In genomic region chr11:107018274-107018901, GRCh38 we compare ENCODE assay signal across 8 cellular contexts. TPM values are rescaled to one million over a fixed set of nuclear protein-coding genes. Genes with fewer than 3 reads are reported as not detected.
DNase-seq lines count a peak whose midpoint lies in the region; ATAC-seq and TF ChIP-seq lines count a peak whose summit lies in the region.

Gene GUCY1A2 (minus strand): TSS chr11:107018476. CDS start chr11:107018055, 421 bp downstream.

- no peak for TF ChIP-seq CTCF in dorsolateral prefrontal cortex (IDR thresholded peaks at IDR 0.05 in 54 of 56, conservative IDR thresholded peaks at IDR 0.05 in 2 of 56; ENCODE audit: low read depth in 1 of 56, partially characterized antibody in 56 of 56)

- H3K36me3 ChIP-seq in mesendoderm (ENCODE audit: control insufficient read depth, insufficient read depth, low read length): no peaks in the 10 kb centered on the region

- H3K27me3 ChIP-seq in dorsolateral prefrontal cortex: peaks cover 0 to 4% (median 0%) of the 10 kb centered on the region in 45 donors
- peaks cover 3% of the 10 kb centered on the region for H3K27me3 ChIP-seq in mesendoderm (ENCODE audit: insufficient read depth, low read length, poor library complexity)

- H3K4me1 ChIP-seq in mesendoderm (ENCODE audit: control insufficient read depth, low read depth, low read length): peaks cover 3% of the 10 kb centered on the region

- H3K56ac ChIP-seq in mesendoderm (ENCODE audit: low read length): peak within 1 kb of the TSS; percentile 76

- peak; percentile 58 to 65 for DNase-seq in NCI-H524 (lab: John Stamatoyannopoulos, UW)
- no peak for DNase-seq in NCI-H524 treated with DMSO at 0.1 percent for 48 hours (lab: John Stamatoyannopoulos, UW)
- peak; percentile 41 for DNase-seq in NCI-H2227 treated with DMSO at 0.1 percent for 48 hours (lab: John Stamatoyannopoulos, UW)
- peak in 9 of 10 donors; percentile 23 to 69 (median 54) for DNase-seq in dorsolateral prefrontal cortex
- peak; percentile 62 for DNase-seq in mesendoderm
- peak; percentile 42 for DNase-seq in ureter (ENCODE audit: low spot score)
- DNase-seq in RKO (ENCODE audit: low spot score): no peak

- H4K8ac ChIP-seq in mesendoderm (ENCODE audit: low read depth, low read length): peak within 1 kb of the TSS; percentile 28

- peak within 1 kb of the TSS; percentile 63 for H3K4me2 ChIP-seq in mesendoderm (ENCODE audit: low read length)

- WGBS in mesendoderm (ENCODE audit: extremely low coverage, insufficient coverage, low lambda C conversion rate): no CpG with 5 or more reads among the region's 60 CpGs

- H2BK120ac ChIP-seq in mesendoderm (ENCODE audit: low read depth, low read length): no peak within 1 kb of the TSS

- H3K27ac ChIP-seq in dorsolateral prefrontal cortex (peak within 1 kb of the TSS in 58 of 59 donors; percentile 18 to 91 (median 80)), mesendoderm (ENCODE audit: low read depth, low read length) (no peak within 1 kb of the TSS)

- no peaks in the 10 kb centered on the region for H3K79me2 ChIP-seq in mesendoderm (ENCODE audit: control insufficient read depth, insufficient read depth, low read length)

- H3K4me3 ChIP-seq in dorsolateral prefrontal cortex (peak within 1 kb of the TSS; percentile 51 to 81 (median 66)), mesendoderm (ENCODE audit: low read length) (no peak within 1 kb of the TSS)

- H3K18ac ChIP-seq in mesendoderm (ENCODE audit: low read length): no peak within 1 kb of the TSS

- no peak within 1 kb of the TSS for H3K23ac ChIP-seq in mesendoderm (ENCODE audit: low read length)

- intact Hi-C loops in dorsolateral prefrontal cortex (cut with DNase I): loop anchor here (5.0 kb wide), 2 partner anchors 296 to 941 kb away; partner anchors contain the start of genes AASDHPPT (in 1 of the 2) and KBTBD3 (in 1 of the 2)

- H2BK15ac ChIP-seq in mesendoderm (replicated peaks; ENCODE audit: low read depth): no peak within 1 kb of the TSS

- H2AK5ac ChIP-seq in mesendoderm (ENCODE audit: low read length): no peak within 1 kb of the TSS

- no peaks in the 10 kb centered on the region for H3K79me1 ChIP-seq in mesendoderm (ENCODE audit: low read length)

- no peak within 1 kb of the TSS for H3K4ac ChIP-seq in mesendoderm (ENCODE audit: low read depth, low read length)

- H2BK5ac ChIP-seq in mesendoderm (ENCODE audit: low read length): no peak within 1 kb of the TSS

- peak; percentile 13 for ATAC-seq in HG02610 (IDR thresholded peaks at IDR 0.05; ENCODE audit: unreplicated experiment)

- H4K5ac ChIP-seq in mesendoderm (ENCODE audit: low read length): no peak within 1 kb of the TSS

- H3K9ac ChIP-seq in mesendoderm (ENCODE audit: low read length): peak within 1 kb of the TSS; percentile 67

RNA-seq across cellular contexts. Expression of gene GUCY1A2, which starts in this region (rescaled TPM):
- 10 to 100 TPM; 20.3 to 89.9 (median 64.0) TPM for total RNA-seq in dorsolateral prefrontal cortex
- 0.48 TPM for polyA plus RNA-seq in mesendoderm (2013, experiment 1 of 2)
- polyA plus RNA-seq in mesendoderm (2013, experiment 2 of 2): 0.38 TPM
- total RNA-seq in ureter: 23.8 TPM

Comparison
In these comparisons a context has a peak if more than half of its experiments do, and no peak if none do; other contexts are left out.
1. DNase-seq: peak in NCI-H524 (2 of 2), NCI-H2227 treated with DMSO at 0.1 percent for 48 hours (single experiment), dorsolateral prefrontal cortex (9 of 10), mesendoderm (single experiment) and ureter (single experiment); none in NCI-H524 treated with DMSO at 0.1 percent for 48 hours (single experiment) and RKO (single experiment).